In the genomic region with DNA sequence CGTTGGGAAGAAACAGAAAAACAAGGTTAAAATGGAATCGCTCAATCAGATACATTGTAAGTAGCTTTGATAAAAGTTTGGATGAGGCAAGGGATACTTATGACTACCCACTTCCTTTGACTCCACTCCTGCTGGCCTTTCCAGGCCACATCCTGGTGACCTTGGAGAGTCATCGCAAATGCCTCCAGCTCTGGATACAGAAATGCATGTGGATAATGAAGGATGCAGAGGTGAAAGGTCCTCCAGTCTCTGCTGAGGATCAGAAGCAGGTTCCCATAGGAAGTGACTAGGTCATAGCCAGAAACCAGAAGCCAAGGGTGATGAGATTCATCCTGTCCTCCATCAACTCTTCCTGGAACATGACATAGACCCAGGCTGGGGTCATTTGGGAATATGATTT, we compare ENCODE assay signal across 1 cellular context.
TF ChIP-seq lines count a peak whose summit lies in the region.

No MANE protein-coding gene starts in this region.

TF ChIP-seq in SK-N-SH treated with all-trans-retinoic acid at 6 μM for 48 hours, 23 proteins besides CTCF, POLR2A, EP300 and RAD21 (continued from another document):
- TF ChIP-seq, protein P1, sequence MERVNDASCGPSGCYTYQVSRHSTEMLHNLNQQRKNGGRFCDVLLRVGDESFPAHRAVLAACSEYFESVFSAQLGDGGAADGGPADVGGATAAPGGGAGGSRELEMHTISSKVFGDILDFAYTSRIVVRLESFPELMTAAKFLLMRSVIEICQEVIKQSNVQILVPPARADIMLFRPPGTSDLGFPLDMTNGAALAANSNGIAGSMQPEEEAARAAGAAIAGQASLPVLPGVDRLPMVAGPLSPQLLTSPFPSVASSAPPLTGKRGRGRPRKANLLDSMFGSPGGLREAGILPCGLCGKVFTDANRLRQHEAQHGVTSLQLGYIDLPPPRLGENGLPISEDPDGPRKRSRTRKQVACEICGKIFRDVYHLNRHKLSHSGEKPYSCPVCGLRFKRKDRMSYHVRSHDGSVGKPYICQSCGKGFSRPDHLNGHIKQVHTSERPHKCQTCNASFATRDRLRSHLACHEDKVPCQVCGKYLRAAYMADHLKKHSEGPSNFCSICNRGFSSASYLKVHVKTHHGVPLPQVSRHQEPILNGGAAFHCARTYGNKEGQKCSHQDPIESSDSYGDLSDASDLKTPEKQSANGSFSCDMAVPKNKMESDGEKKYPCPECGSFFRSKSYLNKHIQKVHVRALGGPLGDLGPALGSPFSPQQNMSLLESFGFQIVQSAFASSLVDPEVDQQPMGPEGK (CRISPR knock-in tag; IDR thresholded peaks at IDR 0.05; ENCODE audit: borderline replicate concordance): no peak
- TF ChIP-seq, protein P2, sequence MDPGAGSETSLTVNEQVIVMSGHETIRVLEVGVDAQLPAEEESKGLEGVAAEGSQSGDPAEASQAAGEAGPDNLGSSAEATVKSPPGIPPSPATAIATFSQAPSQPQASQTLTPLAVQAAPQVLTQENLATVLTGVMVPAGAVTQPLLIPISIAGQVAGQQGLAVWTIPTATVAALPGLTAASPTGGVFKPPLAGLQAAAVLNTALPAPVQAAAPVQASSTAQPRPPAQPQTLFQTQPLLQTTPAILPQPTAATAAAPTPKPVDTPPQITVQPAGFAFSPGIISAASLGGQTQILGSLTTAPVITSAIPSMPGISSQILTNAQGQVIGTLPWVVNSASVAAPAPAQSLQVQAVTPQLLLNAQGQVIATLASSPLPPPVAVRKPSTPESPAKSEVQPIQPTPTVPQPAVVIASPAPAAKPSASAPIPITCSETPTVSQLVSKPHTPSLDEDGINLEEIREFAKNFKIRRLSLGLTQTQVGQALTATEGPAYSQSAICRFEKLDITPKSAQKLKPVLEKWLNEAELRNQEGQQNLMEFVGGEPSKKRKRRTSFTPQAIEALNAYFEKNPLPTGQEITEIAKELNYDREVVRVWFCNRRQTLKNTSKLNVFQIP (CRISPR knock-in tag; IDR thresholded peaks at IDR 0.05; ENCODE audit: borderline replicate concordance, low read depth): no peak
- TF ChIP-seq ZFP3 (CRISPR knock-in tag; IDR thresholded peaks at IDR 0.05) (no peak), TOX (CRISPR knock-in tag; IDR thresholded peaks at IDR 0.05; ENCODE audit: borderline replicate concordance) (no peak), CSDC2 (CRISPR knock-in tag; IDR thresholded peaks at IDR 0.05) (no peak), ZC3H10 (CRISPR knock-in tag; IDR thresholded peaks at IDR 0.05) (no peak), TSHZ2 (CRISPR knock-in tag; IDR thresholded peaks at IDR 0.05) (no peak), ISL1 (CRISPR knock-in tag; IDR thresholded peaks at IDR 0.05) (no peak), ZFP30 (CRISPR knock-in tag; IDR thresholded peaks at IDR 0.05) (no peak), ARNTL (CRISPR knock-in tag; IDR thresholded peaks at IDR 0.05; ENCODE audit: borderline replicate concordance, low read depth) (no peak), ZNF8 (CRISPR knock-in tag; IDR thresholded peaks at IDR 0.05) (no peak)
- TF ChIP-seq, protein P3, sequence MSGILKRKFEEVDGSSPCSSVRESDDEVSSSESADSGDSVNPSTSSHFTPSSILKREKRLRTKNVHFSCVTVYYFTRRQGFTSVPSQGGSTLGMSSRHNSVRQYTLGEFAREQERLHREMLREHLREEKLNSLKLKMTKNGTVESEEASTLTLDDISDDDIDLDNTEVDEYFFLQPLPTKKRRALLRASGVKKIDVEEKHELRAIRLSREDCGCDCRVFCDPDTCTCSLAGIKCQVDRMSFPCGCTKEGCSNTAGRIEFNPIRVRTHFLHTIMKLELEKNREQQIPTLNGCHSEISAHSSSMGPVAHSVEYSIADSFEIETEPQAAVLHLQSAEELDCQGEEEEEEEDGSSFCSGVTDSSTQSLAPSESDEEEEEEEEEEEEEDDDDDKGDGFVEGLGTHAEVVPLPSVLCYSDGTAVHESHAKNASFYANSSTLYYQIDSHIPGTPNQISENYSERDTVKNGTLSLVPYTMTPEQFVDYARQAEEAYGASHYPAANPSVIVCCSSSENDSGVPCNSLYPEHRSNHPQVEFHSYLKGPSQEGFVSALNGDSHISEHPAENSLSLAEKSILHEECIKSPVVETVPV (CRISPR knock-in tag; IDR thresholded peaks at IDR 0.05): no peak
